Comparison of ENCODE assay signal across 9 cellular contexts in genomic region chr4:67288964-67289363, GRCh38.
DNase-seq lines count a peak whose midpoint lies in the region; ATAC-seq, FAIRE-seq and TF ChIP-seq lines count a peak whose summit lies in the region.
"Had no signal": no experiment of that assay in that cellular context is flagged by ENCODE, and none has a peak within 500 bp of the region (broad histone marks: within the 10 kb centered on the region; RNA-seq: fewer than 3 reads in every experiment).

No MANE protein-coding gene starts in this region.

- no peak overlapping the region for H2AFZ ChIP-seq in neural cell (ENCODE audit: low read depth, low read length)

- H3K4me3 Mint-ChIP-seq in T-helper 2 cell treated with Interferon-gamma antibody and Interleukin-4, amounts not matched to agents 5 μg/mL and 100 μg/mL, for 36 hours = no peak overlapping the region
- H3K4me3 Mint-ChIP-seq: brain had no signal

- H3K36me3 ChIP-seq in A673 (ENCODE audit: insufficient read depth, low read length, poor library complexity, severe bottlenecking) = no peaks in the 10 kb centered on the region
- no peaks in the 10 kb centered on the region for H3K36me3 ChIP-seq in neural cell (ENCODE audit: insufficient read depth, low read length)

- H3K27me3 Mint-ChIP-seq in T-helper 2 cell treated with Interferon-gamma antibody and Interleukin-4, amounts not matched to agents 5 μg/mL and 100 μg/mL, for 36 hours (ENCODE audit: low read depth) = no peaks in the 10 kb centered on the region
- H3K27me3 Mint-ChIP-seq: brain had no signal

- no peak overlapping the region for H3K27ac Mint-ChIP-seq in T-helper 2 cell treated with Interferon-gamma antibody and Interleukin-4, amounts not matched to agents 5 μg/mL and 100 μg/mL, for 36 hours
- H3K27ac Mint-ChIP-seq: brain had no signal

- POLR2A ChIA-PET in A673 (lab: Charles Lee; ENCODE audit: low non-redundant PET) = no interaction called here

- CTCF ChIA-PET in A673 (lab: Charles Lee) = no interaction called here

- no peaks in the 10 kb centered on the region for H3F3A ChIP-seq in neural cell (ENCODE audit: insufficient read depth, low read length, poor library complexity, severe bottlenecking)

- DNase-seq in A673 (ENCODE audit: low spot score) (peak; percentile 53), HTR-8/SVneo (ENCODE audit: insufficient read length, low spot score) (no peak), DMS153 (lab: John Stamatoyannopoulos, UW) (no peak)
- peak; percentile 4 for DNase-seq in T-helper 2 cell treated with Interferon-gamma antibody and Interleukin-4, amounts not matched to agents 5 μg/mL and 100 μg/mL, for 36 hours (ENCODE audit: low spot score)

- H4K20me1 ChIP-seq in neural cell (ENCODE audit: insufficient read depth) = no peaks in the 10 kb centered on the region

- TF ChIP-seq CTCF in A673 (conservative IDR thresholded peaks at IDR 0.05; ENCODE audit: low read depth, low read length) (peak; percentile 63), neural cell (IDR thresholded peaks at IDR 0.05; ENCODE audit: poor library complexity, severe bottlenecking) (peak; percentile 49)

- H3K36me3 Mint-ChIP-seq in T-helper 2 cell treated with Interferon-gamma antibody and Interleukin-4, amounts not matched to agents 5 μg/mL and 100 μg/mL, for 36 hours (ENCODE audit: low read depth) = no peaks in the 10 kb centered on the region
- H3K36me3 Mint-ChIP-seq: brain had no signal

- H3K4me3 ChIP-seq in A673 (ENCODE audit: low read depth, low read length, poor library complexity, severe bottlenecking) (no peak overlapping the region), neural cell (ENCODE audit: low read length) (no peak overlapping the region)

- no peak overlapping the region for H3K9ac ChIP-seq in neural cell (ENCODE audit: low read length)

- H3K79me2 ChIP-seq in neural cell (replicated peaks; ENCODE audit: insufficient read depth, low read length) = no peaks in the 10 kb centered on the region

- no peak for TF ChIP-seq EP300 in neural cell (conservative IDR thresholded peaks at IDR 0.05; ENCODE audit: poor library complexity, severe bottlenecking)

- H3K4me1 Mint-ChIP-seq in T-helper 2 cell treated with Interferon-gamma antibody and Interleukin-4, amounts not matched to agents 5 μg/mL and 100 μg/mL, for 36 hours (ENCODE audit: low read depth) = no peaks in the 10 kb centered on the region

- peak; percentile 58 for ATAC-seq in GM18498 (IDR thresholded peaks at IDR 0.05; ENCODE audit: unreplicated experiment)
- ATAC-seq in HG03565 (IDR thresholded peaks at IDR 0.05; ENCODE audit: unreplicated experiment) = peak; percentile 77
- ATAC-seq in HG03571 (IDR thresholded peaks at IDR 0.05; ENCODE audit: unreplicated experiment) = no peak

- no peaks in the 10 kb centered on the region for H3K9me3 ChIP-seq in A673 (ENCODE audit: low read depth, low read length, poor library complexity, severe bottlenecking)
- H3K9me3 ChIP-seq in neural cell (ENCODE audit: low read length) = no peaks in the 10 kb centered on the region

- H3K27ac ChIP-seq in A673 (ENCODE audit: low read depth, low read length, poor library complexity, severe bottlenecking) (no peak overlapping the region), neural cell (ENCODE audit: low read length) (no peak overlapping the region)

- no TSS peak for BruUV-seq in A673 (replicated peaks; lab: Mats Ljungman, UMichigan)

- intact Hi-C loops in A673 (cut with micrococcal nuclease; ENCODE audit: unreplicated experiment) = loop anchor here (5.0 kb wide), 1 partner anchor 202 kb away; no protein-coding TSS in a partner anchor

- no peak for FAIRE-seq in HTR-8/SVneo (lab: Jason Lieb, UNC)

- H3K9me2 ChIP-seq in neural cell (ENCODE audit: insufficient read depth, low read length) = no peaks in the 10 kb centered on the region

- H3K4me2 ChIP-seq in neural cell (ENCODE audit: low read length) = no peak overlapping the region

- peaks cover 3% of the 10 kb centered on the region for H3K4me1 ChIP-seq in A673 (ENCODE audit: insufficient read depth, low read length, poor library complexity, severe bottlenecking)

- peak; percentile 65 for TF ChIP-seq RAD21 in neural cell (conservative IDR thresholded peaks at IDR 0.05)

- H3K9me3 Mint-ChIP-seq in T-helper 2 cell treated with Interferon-gamma antibody and Interleukin-4, amounts not matched to agents 5 μg/mL and 100 μg/mL, for 36 hours = no peaks in the 10 kb centered on the region

- H3K27me3 ChIP-seq in A673 (replicated peaks; ENCODE audit: insufficient read depth, low read depth, low read length, poor library complexity) (no peaks in the 10 kb centered on the region), neural cell (ENCODE audit: insufficient read depth, low read depth, low read length) (no peaks in the 10 kb centered on the region)

TF ChIP-seq in neural cell, 6 proteins besides CTCF, POLR2A, EP300 and RAD21:
- TF ChIP-seq SMC3 (conservative IDR thresholded peaks at IDR 0.05; ENCODE audit: poor library complexity) (peak; percentile 37), REST (IDR thresholded peaks at IDR 0.05; ENCODE audit: borderline replicate concordance) (no peak), TAF1 (IDR thresholded peaks at IDR 0.05; ENCODE audit: low read depth) (no peak), EZH2 (IDR thresholded peaks at IDR 0.05; ENCODE audit: borderline replicate concordance, insufficient read depth, low read length, poor library complexity, severe bottlenecking) (no peak)

Comparison
In these comparisons a context has a peak if more than half of its experiments do, and no peak if none do; other contexts are left out.
1. DNase-seq: peak in A673 (single experiment) and T-helper 2 cell treated with Interferon-gamma antibody and Interleukin-4, amounts not matched to agents 5 μg/mL and 100 μg/mL, for 36 hours (single experiment); none in HTR-8/SVneo (single experiment) and DMS153 (single experiment).